Comparison of ENCODE assay signal across 1 cellular context in the genomic region with DNA sequence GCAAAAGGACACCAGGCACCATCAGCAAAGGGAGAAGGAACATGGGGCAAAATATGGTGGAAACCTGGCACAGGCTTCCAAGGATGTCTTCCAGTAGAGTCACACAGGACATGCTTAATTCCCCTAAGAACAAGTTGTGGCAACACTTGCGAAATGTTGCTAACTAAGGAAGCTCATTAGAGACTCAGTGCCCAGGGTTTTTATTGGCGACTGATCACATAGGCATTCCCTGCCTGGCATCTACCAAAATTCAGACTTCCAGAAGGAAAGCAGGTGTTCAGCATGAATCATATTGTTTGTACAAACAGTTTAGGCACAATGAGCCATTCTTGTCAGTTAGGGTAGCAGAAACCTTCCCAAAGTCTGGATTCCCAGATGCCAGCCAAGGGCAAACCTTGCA.
TF ChIP-seq lines count a peak whose summit lies in the region.

No MANE protein-coding gene starts in this region.

TF ChIP-seq in HCT116, 20 proteins besides CTCF, POLR2A, EP300 and RAD21:
- TF ChIP-seq, protein P1, sequence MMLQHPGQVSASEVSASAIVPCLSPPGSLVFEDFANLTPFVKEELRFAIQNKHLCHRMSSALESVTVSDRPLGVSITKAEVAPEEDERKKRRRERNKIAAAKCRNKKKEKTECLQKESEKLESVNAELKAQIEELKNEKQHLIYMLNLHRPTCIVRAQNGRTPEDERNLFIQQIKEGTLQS (IDR thresholded peaks at IDR 0.05): no peak
- TF ChIP-seq CEBPB (IDR thresholded peaks at IDR 0.05; ENCODE audit: low read depth): peak; percentile 64; the same call in 1 of the 2 replicates
